Comparison of ENCODE assay signal across 8 cellular contexts in genomic region chr18:41955688-41956087, GRCh38. TPM values are rescaled to one million over a fixed set of nuclear protein-coding genes. Genes with fewer than 3 reads are reported as not detected.
DNase-seq lines count a peak whose midpoint lies in the region; ATAC-seq and TF ChIP-seq lines count a peak whose summit lies in the region.

No MANE protein-coding gene starts in this region.

- TF ChIP-seq CTCF in left ventricle myocardium inferior (IDR thresholded peaks at IDR 0.05; ENCODE audit: borderline replicate concordance) (no peak), right lobe of liver (IDR thresholded peaks at IDR 0.05) (no peak), vagina (IDR thresholded peaks at IDR 0.05) (no peak)

- H3K9me3 Mint-ChIP-seq in activated naive CD8-positive, alpha-beta T cell treated with anti-CD3 and anti-CD28 coated beads, Interleukin-2, amount 50 U/mL, for 24 hours = no peaks in the 10 kb centered on the region

- DNase-seq in left ventricle myocardium inferior (no peak), cardiac septum (ENCODE audit: low spot score) (no peak), right lobe of liver (no peak), vagina (ENCODE audit: extremely low spot score in 2 of 2) (no peak), head of caudate nucleus (no peak)
- DNase-seq in activated naive CD8-positive, alpha-beta T cell treated with anti-CD3 and anti-CD28 coated beads, Interleukin-2, amount 50 U/mL, for 24 hours = no peak
- DNase-seq in activated CD4-positive, CD25-positive, alpha-beta regulatory T cell (lab: John Stamatoyannopoulos, UW) = no peak

- peak overlapping the region; percentile 97 for H3K27ac Mint-ChIP-seq in activated naive CD8-positive, alpha-beta T cell treated with anti-CD3 and anti-CD28 coated beads, Interleukin-2, amount 50 U/mL, for 24 hours

- WGBS in right lobe of liver (ENCODE audit: insufficient coverage, low coverage, low lambda C conversion rate, missing lambda C conversion rate) = 10% methylated on average over 11 of the region's 11 CpGs

- ATAC-seq in activated naive CD8-positive, alpha-beta T cell treated with anti-CD3 and anti-CD28 coated beads, Interleukin-2, amount 50 U/mL, for 24 hours = no peak
- ATAC-seq in right lobe of liver (peak in 1 of 4 donors; percentile 19), GM18520 (IDR thresholded peaks at IDR 0.05; ENCODE audit: unreplicated experiment) (no peak)

- TF ChIP-seq POLR2A in right lobe of liver (IDR thresholded peaks at IDR 0.05) = no peak
- no peak for TF ChIP-seq POLR2A in vagina (IDR thresholded peaks at IDR 0.05)

- H3K36me3 Mint-ChIP-seq in activated naive CD8-positive, alpha-beta T cell treated with anti-CD3 and anti-CD28 coated beads, Interleukin-2, amount 50 U/mL, for 24 hours (ENCODE audit: low read depth) = peaks cover 27% of the 10 kb centered on the region

- peak overlapping the region; percentile 92 for H3K4me3 ChIP-seq in left ventricle myocardium inferior
- peak overlapping the region; percentile 75 to 90 (median 85) for H3K4me3 ChIP-seq in right lobe of liver
- H3K4me3 ChIP-seq in vagina = peak overlapping the region; percentile 81 to 91

- H3K4me1 ChIP-seq in left ventricle myocardium inferior = peaks cover 45% of the 10 kb centered on the region
- peaks cover 0 to 15% (median 6%) of the 10 kb centered on the region in 4 donors for H3K4me1 ChIP-seq in right lobe of liver
- H3K4me1 ChIP-seq in vagina = peaks cover 28% of the 10 kb centered on the region

- intact Hi-C loops in left ventricle myocardium inferior (cut with micrococcal nuclease) = no loop called here
- intact Hi-C loops in cardiac septum (cut with DNase I) = no loop called here
- intact Hi-C loops in right lobe of liver (cut with DNase I) = no loop called here
- intact Hi-C loops in vagina (cut with DNase I) = no loop called here
- intact Hi-C loops in head of caudate nucleus (cut with DNase I) = no loop called here

- H3K36me3 ChIP-seq in left ventricle myocardium inferior = peaks cover 31% of the 10 kb centered on the region
- H3K36me3 ChIP-seq in right lobe of liver = peaks cover 0 to 8% (median 3%) of the 10 kb centered on the region in 4 donors
- no peaks in the 10 kb centered on the region for H3K36me3 ChIP-seq in vagina

- H3K4me3 Mint-ChIP-seq in activated naive CD8-positive, alpha-beta T cell treated with anti-CD3 and anti-CD28 coated beads, Interleukin-2, amount 50 U/mL, for 24 hours = peak overlapping the region; percentile 96

- H3K27me3 Mint-ChIP-seq in activated naive CD8-positive, alpha-beta T cell treated with anti-CD3 and anti-CD28 coated beads, Interleukin-2, amount 50 U/mL, for 24 hours = peaks cover 2% of the 10 kb centered on the region

- H3K9me3 ChIP-seq in left ventricle myocardium inferior (replicated peaks) = no peaks in the 10 kb centered on the region
- H3K9me3 ChIP-seq in right lobe of liver = no peaks in the 10 kb centered on the region
- no peaks in the 10 kb centered on the region for H3K9me3 ChIP-seq in vagina

- H3K27ac ChIP-seq in left ventricle myocardium inferior (replicated peaks) (peak overlapping the region; percentile 81), right lobe of liver (peak overlapping the region; percentile 42 to 69 (median 56)), vagina (peak overlapping the region; percentile 52)

- H3K27me3 ChIP-seq in left ventricle myocardium inferior (ENCODE audit: low read depth) (no peaks in the 10 kb centered on the region), right lobe of liver (peaks cover 0 to 4% of the 10 kb centered on the region in 2 donors), vagina (no peaks in the 10 kb centered on the region)

- peaks cover 44% of the 10 kb centered on the region for H3K4me1 Mint-ChIP-seq in activated naive CD8-positive, alpha-beta T cell treated with anti-CD3 and anti-CD28 coated beads, Interleukin-2, amount 50 U/mL, for 24 hours

RNA-seq across cellular contexts. Expression of gene PIK3C3, which starts 0.7 kb away (rescaled TPM):
- 33.2 TPM for total RNA-seq in left ventricle myocardium inferior
- 32.5 TPM for total RNA-seq in cardiac septum
- total RNA-seq in right lobe of liver = 10 to 100 TPM; 15.2 to 27.2 (median 19.6) TPM
- total RNA-seq in vagina = 24.1 TPM
